ENCODE assay signal across 33 cellular contexts in genomic region chr5:116658830-116659229, GRCh38.
"Had no signal": no experiment of that assay in that cellular context is flagged by ENCODE, and none has a peak within 500 bp of the region (broad histone marks: within the 10 kb centered on the region; RNA-seq: fewer than 3 reads in every experiment).

No MANE protein-coding gene starts in this region.

- H3K27me3 Mint-ChIP-seq: activated naive CD4-positive, alpha-beta T cell treated with anti-CD3 and anti-CD28 coated beads, Interleukin-2, amount 50 U/mL, for 24 hours had no signal

- H3K4me3 Mint-ChIP-seq: activated CD4-positive, alpha-beta memory T cell treated with anti-CD3 and anti-CD28 coated beads for 36 hours; activated CD4-positive, alpha-beta T cell treated with anti-CD3 and anti-CD28 coated beads for 36 hours; activated CD4-positive, alpha-beta T cell treated with anti-CD3 and anti-CD28 coated beads, Interleukin-2, amount 10 ng/mL, durations not matched to agents 24 days and 14 days; activated CD8-positive, alpha-beta memory T cell treated with anti-CD3 and anti-CD28 coated beads, Interleukin-2, amount 10 ng/mL, durations not matched to agents 7 days and 5 days; activated CD8-positive, alpha-beta T cell treated with anti-CD3 and anti-CD28 coated beads, Interleukin-2, amount 10 ng/mL, durations not matched to agents 7 days and 5 days; activated naive CD4-positive, alpha-beta T cell treated with anti-CD3 and anti-CD28 coated beads for 36 hours; activated naive CD4-positive, alpha-beta T cell treated with anti-CD3 and anti-CD28 coated beads, Interleukin-2, amount 50 U/mL, for 24 hours; activated naive CD8-positive, alpha-beta T cell treated with anti-CD3 and anti-CD28 coated beads for 36 hours; activated naive CD8-positive, alpha-beta T cell treated with anti-CD3 and anti-CD28 coated beads, Interleukin-2, amount 50 U/mL, for 24 hours; activated T-helper 1 cell treated with anti-CD3 and anti-CD28 coated beads, Interleukin-12 subunit alpha, Interleukin-12 subunit beta, Interleukin-2, Interleukin-4 antibody, amounts not matched to agents 30 ng/mL and 10 ng/mL and 1 ng/mL, durations not matched to agents 14 hours and 24 hours and 36 hours; effector memory CD8-positive, alpha-beta T cell had no signal

- H3K9me3 Mint-ChIP-seq: activated CD4-positive, alpha-beta memory T cell treated with anti-CD3 and anti-CD28 coated beads for 36 hours; activated CD4-positive, alpha-beta T cell treated with anti-CD3 and anti-CD28 coated beads, Interleukin-2, amount 10 ng/mL, durations not matched to agents 24 days and 14 days; activated naive CD8-positive, alpha-beta T cell treated with anti-CD3 and anti-CD28 coated beads, Interleukin-2, amount 50 U/mL, for 24 hours; activated T-helper 1 cell treated with anti-CD3 and anti-CD28 coated beads, Interleukin-12 subunit alpha, Interleukin-12 subunit beta, Interleukin-2, Interleukin-4 antibody, amounts not matched to agents 30 ng/mL and 10 ng/mL and 1 ng/mL, durations not matched to agents 14 hours and 24 hours and 36 hours; activated T-helper 2 cell treated with anti-CD3 and anti-CD28 coated beads, Interferon-gamma antibody, Interleukin-2, Interleukin-4, amounts not matched to agents 10 μg/mL and 5 μg/mL and 100 μg/mL, durations not matched to agents 14 hours and 24 hours and 36 hours had no signal

- FAIRE-seq: colon had no signal

- H3K4me3 ChIP-seq: adrenal gland, body of pancreas, esophagus muscularis mucosa, gastroesophageal sphincter, heart right ventricle had no signal

- H3K9me3 ChIP-seq: adrenal gland had no signal

- H3K27ac Mint-ChIP-seq: activated CD4-positive, alpha-beta memory T cell treated with anti-CD3 and anti-CD28 coated beads for 36 hours; activated CD4-positive, alpha-beta T cell treated with anti-CD3 and anti-CD28 coated beads for 36 hours; activated CD4-positive, alpha-beta T cell treated with anti-CD3 and anti-CD28 coated beads, Interleukin-2, amount 10 ng/mL, durations not matched to agents 24 days and 14 days; activated CD8-positive, alpha-beta memory T cell treated with anti-CD3 and anti-CD28 coated beads, Interleukin-2, amount 10 ng/mL, durations not matched to agents 7 days and 5 days; activated CD8-positive, alpha-beta T cell treated with anti-CD3 and anti-CD28 coated beads, Interleukin-2, amount 10 ng/mL, durations not matched to agents 7 days and 5 days; activated naive CD4-positive, alpha-beta T cell treated with anti-CD3 and anti-CD28 coated beads for 36 hours; activated naive CD4-positive, alpha-beta T cell treated with anti-CD3 and anti-CD28 coated beads, Interleukin-2, amount 50 U/mL, for 24 hours; activated naive CD8-positive, alpha-beta T cell treated with anti-CD3 and anti-CD28 coated beads for 36 hours; activated naive CD8-positive, alpha-beta T cell treated with anti-CD3 and anti-CD28 coated beads, Interleukin-2, amount 50 U/mL, for 24 hours; activated T-helper 1 cell treated with anti-CD3 and anti-CD28 coated beads, Interleukin-12 subunit alpha, Interleukin-12 subunit beta, Interleukin-2, Interleukin-4 antibody, amounts not matched to agents 30 ng/mL and 10 ng/mL and 1 ng/mL, durations not matched to agents 14 hours and 24 hours and 36 hours; activated T-helper 2 cell treated with anti-CD3 and anti-CD28 coated beads, Interferon-gamma antibody, Interleukin-2, Interleukin-4, amounts not matched to agents 10 μg/mL and 5 μg/mL and 100 μg/mL, durations not matched to agents 14 hours and 24 hours and 36 hours; effector memory CD8-positive, alpha-beta T cell had no signal

- H3K27me3 ChIP-seq: adrenal gland, body of pancreas, esophagus muscularis mucosa, foreskin keratinocyte, gastroesophageal sphincter had no signal

- DNase-seq: activated CD4-positive, alpha-beta memory T cell treated with anti-CD3 and anti-CD28 coated beads for 36 hours; activated CD4-positive, alpha-beta T cell treated with anti-CD3 and anti-CD28 coated beads for 36 hours; activated CD4-positive, alpha-beta T cell treated with anti-CD3 and anti-CD28 coated beads, Interleukin-2, amount 10 ng/mL, durations not matched to agents 24 days and 14 days; activated CD4-positive, CD25-positive, alpha-beta regulatory T cell; activated CD4-positive, CD25-positive, alpha-beta regulatory T cell treated with anti-CD3 and anti-CD28 coated beads, Interleukin-2, amount 50 U/mL, for 72 hours; activated CD8-positive, alpha-beta memory T cell treated with anti-CD3 and anti-CD28 coated beads, Interleukin-2, amount 10 ng/mL, durations not matched to agents 7 days and 5 days; activated CD8-positive, alpha-beta memory T cell treated with anti-CD3 and anti-CD28 coated beads, Interleukin-2, amount 50 U/mL, for 4 hours; activated CD8-positive, alpha-beta T cell treated with anti-CD3 and anti-CD28 coated beads, Interleukin-2, amount 10 ng/mL, durations not matched to agents 7 days and 5 days; activated effector memory CD4-positive, alpha-beta T cell treated with anti-CD3 and anti-CD28 coated beads, Interleukin-2, amount 50 U/mL, for 16 hours; activated naive CD4-positive, alpha-beta T cell treated with anti-CD3 and anti-CD28 coated beads for 36 hours; activated naive CD8-positive, alpha-beta T cell treated with anti-CD3 and anti-CD28 coated beads for 36 hours; activated naive CD8-positive, alpha-beta T cell treated with anti-CD3 and anti-CD28 coated beads, Interleukin-2, amount 50 U/mL, for 24 hours; activated T-cell treated with anti-CD3 and anti-CD28 coated beads, Interleukin-2, amount 50 U/mL, for 1 hour; activated T-cell treated with anti-CD3 and anti-CD28 coated beads, Interleukin-2, amount 50 U/mL, for 48 hours; adrenal gland; amygdala; aorta; body of pancreas; caudate nucleus; cortex of kidney; dermis blood vessel endothelial cell; effector CD4-positive, alpha-beta T cell; effector memory CD8-positive, alpha-beta T cell; erythroblast; heart right ventricle; T-helper 2 cell had no signal

- H3K36me3 Mint-ChIP-seq: activated CD4-positive, alpha-beta memory T cell treated with anti-CD3 and anti-CD28 coated beads for 36 hours; activated CD8-positive, alpha-beta memory T cell treated with anti-CD3 and anti-CD28 coated beads, Interleukin-2, amount 10 ng/mL, durations not matched to agents 7 days and 5 days; activated naive CD4-positive, alpha-beta T cell treated with anti-CD3 and anti-CD28 coated beads, Interleukin-2, amount 50 U/mL, for 24 hours; activated naive CD8-positive, alpha-beta T cell treated with anti-CD3 and anti-CD28 coated beads for 36 hours had no signal

- H3K4me1 ChIP-seq: adrenal gland, body of pancreas, esophagus muscularis mucosa, gastroesophageal sphincter had no signal

- H3K4me1 Mint-ChIP-seq: activated CD4-positive, alpha-beta T cell treated with anti-CD3 and anti-CD28 coated beads for 36 hours; activated CD4-positive, alpha-beta T cell treated with anti-CD3 and anti-CD28 coated beads, Interleukin-2, amount 10 ng/mL, durations not matched to agents 24 days and 14 days; activated CD8-positive, alpha-beta memory T cell treated with anti-CD3 and anti-CD28 coated beads, Interleukin-2, amount 10 ng/mL, durations not matched to agents 7 days and 5 days; activated naive CD4-positive, alpha-beta T cell treated with anti-CD3 and anti-CD28 coated beads, Interleukin-2, amount 50 U/mL, for 24 hours; activated naive CD8-positive, alpha-beta T cell treated with anti-CD3 and anti-CD28 coated beads for 36 hours; activated naive CD8-positive, alpha-beta T cell treated with anti-CD3 and anti-CD28 coated beads, Interleukin-2, amount 50 U/mL, for 24 hours had no signal

- H3K36me3 ChIP-seq: adrenal gland, esophagus muscularis mucosa, heart right ventricle had no signal

- ATAC-seq: activated CD4-positive, alpha-beta T cell treated with anti-CD3 and anti-CD28 coated beads for 36 hours; activated CD8-positive, alpha-beta memory T cell treated with anti-CD3 and anti-CD28 coated beads, Interleukin-2, amount 10 ng/mL, durations not matched to agents 7 days and 5 days; activated CD8-positive, alpha-beta T cell treated with anti-CD3 and anti-CD28 coated beads, Interleukin-2, amount 10 ng/mL, durations not matched to agents 7 days and 5 days; activated naive CD8-positive, alpha-beta T cell treated with anti-CD3 and anti-CD28 coated beads, Interleukin-2, amount 50 U/mL, for 24 hours; body of pancreas; effector memory CD8-positive, alpha-beta T cell; gastroesophageal sphincter; heart right ventricle had no signal

- H3K27ac ChIP-seq: adrenal gland, body of pancreas, esophagus muscularis mucosa, foreskin keratinocyte, gastroesophageal sphincter, heart right ventricle had no signal
